In the genomic region with DNA sequence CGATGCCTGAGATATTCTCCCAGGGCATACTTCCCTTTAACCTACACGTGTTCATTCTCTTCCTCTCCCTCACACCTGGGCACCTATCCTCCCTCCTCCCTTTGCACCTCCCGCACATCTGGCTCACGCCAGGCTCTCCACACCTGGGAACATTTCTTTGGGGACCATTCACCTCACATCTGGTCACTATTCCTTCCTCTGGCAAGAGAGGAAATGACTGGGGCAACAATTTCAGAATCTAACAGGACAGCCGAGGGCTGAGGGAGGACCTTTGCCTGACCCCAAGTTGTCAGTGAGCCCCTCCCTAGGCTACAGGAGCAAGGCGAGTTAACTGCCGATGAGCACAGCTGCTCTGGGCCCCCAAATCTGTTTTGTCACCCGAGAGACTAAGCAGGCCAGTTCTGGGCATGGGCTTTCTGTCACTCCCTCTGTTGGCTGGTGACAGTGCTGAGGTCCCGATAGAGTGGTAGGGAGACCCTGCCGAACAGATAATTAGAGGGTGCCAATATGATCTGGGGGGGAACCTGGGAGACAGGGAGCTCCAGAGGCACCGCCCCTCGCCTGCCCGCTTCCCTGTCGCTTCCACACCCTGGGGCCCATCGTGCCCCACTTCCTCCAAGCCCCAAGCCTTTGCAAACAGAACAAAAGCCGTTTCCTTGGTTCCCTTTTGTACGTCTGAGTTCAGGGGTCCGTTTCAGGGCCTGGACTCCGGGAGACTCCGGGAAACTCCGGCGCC, we compare ENCODE assay signal across 12 cellular contexts. TPM values are rescaled to one million over a fixed set of nuclear protein-coding genes. Genes with fewer than 3 reads are reported as not detected.
DNase-seq lines count a peak whose midpoint lies in the region; ATAC-seq and TF ChIP-seq lines count a peak whose summit lies in the region.
"Had no signal": no experiment of that assay in that cellular context is flagged by ENCODE, and none has a peak within 500 bp of the region (broad histone marks: within the 10 kb centered on the region; RNA-seq: fewer than 3 reads in every experiment).

No MANE protein-coding gene starts in this region.

- H3K27ac Mint-ChIP-seq in Caco-2 (ENCODE audit: unreplicated experiment): no peak overlapping the region
- no peak overlapping the region for H3K27ac Mint-ChIP-seq in effector memory CD8-positive, alpha-beta T cell
- H3K27ac Mint-ChIP-seq: CD8-positive, alpha-beta T cell had no signal

- no peaks in the 10 kb centered on the region for H3K27me3 ChIP-seq in Caco-2 (replicated peaks; ENCODE audit: control insufficient read depth, insufficient read depth, low read length)
- peaks cover 3% of the 10 kb centered on the region; the same call in 1 of the 2 replicates for H3K27me3 ChIP-seq in IMR-90 (ENCODE audit: control insufficient read depth, insufficient read depth, low read length)
- no peaks in the 10 kb centered on the region for H3K27me3 ChIP-seq in osteoblast (ENCODE audit: insufficient read depth, low read length)
- H3K27me3 ChIP-seq: adrenal gland had no signal

- peak overlapping the region; percentile 52 for H2AK9ac ChIP-seq in IMR-90 (replicated peaks; ENCODE audit: low read depth, low read length, poor library complexity)

- H3K9me3 ChIP-seq in Caco-2 (no peaks in the 10 kb centered on the region), IMR-90 (ENCODE audit: control insufficient read depth, insufficient read depth, low read length) (no peaks in the 10 kb centered on the region), osteoblast (ENCODE audit: low read depth, low read length) (no peaks in the 10 kb centered on the region)
- H3K9me3 ChIP-seq: adrenal gland had no signal

- H3K36me3 ChIP-seq in Caco-2 (ENCODE audit: control insufficient read depth, insufficient read depth, low read length): no peaks in the 10 kb centered on the region
- H3K36me3 ChIP-seq in IMR-90 (ENCODE audit: control insufficient read depth, insufficient read depth, low read length): no peaks in the 10 kb centered on the region
- H3K36me3 ChIP-seq in osteoblast (ENCODE audit: insufficient read depth, low read length): no peaks in the 10 kb centered on the region
- H3K36me3 ChIP-seq: adrenal gland had no signal

- CTCF ChIA-PET in Caco-2 (lab: Charles Lee) (interaction anchor here (0.7 to 4.0 kb wide), 8 partner anchors 17 to 161 kb away, joined by 3 to 103 read pairs (median 4); no protein-coding TSS in a partner anchor), IMR-90 (lab: Yijun Ruan, JAX) (interaction anchor here (0.7 to 2.3 kb wide), 16 partner anchors 9 to 66 kb away, joined by 3 to 27 read pairs (median 4); no protein-coding TSS in a partner anchor)

- WGBS in IMR-90 (ENCODE audit: extremely low coverage in 2 of 2, insufficient read length in 1 of 2), 2 experiments: 43% methylated on average over 15 of the region's 22 CpGs; no CpG with 5 or more reads in 1 of the 2 experiments

- H2BK120ac ChIP-seq in IMR-90 (ENCODE audit: low read depth, low read length): no peak overlapping the region

- no peak overlapping the region; the same call in 1 of the 2 replicates for H3K4me2 ChIP-seq in IMR-90 (ENCODE audit: low read depth, low read length)
- H3K4me2 ChIP-seq in osteoblast (ENCODE audit: insufficient read depth, low read length): peak overlapping the region; percentile 56

- no peak for TF ChIP-seq RAD21 in IMR-90 (IDR thresholded peaks at IDR 0.05; ENCODE audit: low read length)

- no peaks in the 10 kb centered on the region for H3K9me3 Mint-ChIP-seq in Caco-2 (ENCODE audit: unreplicated experiment)
- no peaks in the 10 kb centered on the region for H3K9me3 Mint-ChIP-seq in effector memory CD8-positive, alpha-beta T cell
- H3K9me3 Mint-ChIP-seq: CD8-positive, alpha-beta T cell had no signal

- H3K36me3 Mint-ChIP-seq in Caco-2 (ENCODE audit: insufficient read depth, unreplicated experiment): no peaks in the 10 kb centered on the region
- H3K36me3 Mint-ChIP-seq in effector memory CD8-positive, alpha-beta T cell (ENCODE audit: insufficient read depth): no peaks in the 10 kb centered on the region
- H3K36me3 Mint-ChIP-seq: CD8-positive, alpha-beta T cell had no signal

- peaks cover 18% of the 10 kb centered on the region for H3K27me3 Mint-ChIP-seq in Caco-2 (ENCODE audit: insufficient read depth, unreplicated experiment)
- peaks cover 31 to 71% of the 10 kb centered on the region in 2 donors for H3K27me3 Mint-ChIP-seq in effector memory CD8-positive, alpha-beta T cell

- intact Hi-C loops in Caco-2 (cut with micrococcal nuclease; ENCODE audit: unreplicated experiment) (loop anchor here (1.0 kb wide), 3 partner anchors 26 to 67 kb away; no protein-coding TSS in a partner anchor), IMR-90 (cut with micrococcal nuclease) (loop anchor here (1.0 kb wide), 4 partner anchors 26 to 67 kb away; no protein-coding TSS in a partner anchor)

- H3K27ac ChIP-seq in IMR-90 (ENCODE audit: insufficient read depth, low read length) (no peak overlapping the region), osteoblast (ENCODE audit: low read depth, low read length) (no peak overlapping the region)

- TF ChIP-seq POLR2A in IMR-90 (IDR thresholded peaks at IDR 0.05; ENCODE audit: low read depth, low read length): no peak

- no peak overlapping the region; the same call in 1 of the 2 replicates for H3K9ac ChIP-seq in IMR-90 (ENCODE audit: low read depth, low read length)

- H3K14ac ChIP-seq in IMR-90 (replicated peaks; ENCODE audit: low read depth, low read length): no peak overlapping the region

- H4K20me1 ChIP-seq in IMR-90 (ENCODE audit: insufficient read depth, low read length) (no peaks in the 10 kb centered on the region), osteoblast (ENCODE audit: insufficient read depth, low read length) (peaks cover 20% of the 10 kb centered on the region)

- peak overlapping the region; percentile 92 for H2AFZ ChIP-seq in IMR-90 (replicated peaks; ENCODE audit: low read length, poor library complexity)
- H2AFZ ChIP-seq in osteoblast (ENCODE audit: low read length): peak overlapping the region; percentile 84

- POLR2A ChIA-PET in Caco-2 (lab: Charles Lee) (no interaction called here), IMR-90 (lab: Charles Lee; ENCODE audit: unreplicated experiment) (no interaction called here)

- H4K8ac ChIP-seq in IMR-90 (ENCODE audit: low read depth in 2 of 2, low read length in 2 of 2): peak overlapping the region in 1 of 2 experiments; percentile 45; a peak in 1 of 4 replicates

- H3K4ac ChIP-seq in IMR-90 (ENCODE audit: low read depth, low read length): no peak overlapping the region

- H3K56ac ChIP-seq in IMR-90 (ENCODE audit: extremely low read depth, insufficient read depth, low read length): no peak overlapping the region

- no peaks in the 10 kb centered on the region for H3K79me1 ChIP-seq in IMR-90 (ENCODE audit: low read depth in 1 of 2, low read length in 2 of 2)

- H2BK5ac ChIP-seq in IMR-90 (ENCODE audit: low read depth, low read length, poor library complexity, severe bottlenecking): no peak overlapping the region

- H2AK5ac ChIP-seq in IMR-90 (ENCODE audit: low read depth, low read length): no peak overlapping the region

- in situ Hi-C loops in IMR-90 (cut with MboI; ENCODE audit: low sequenced_read_pairs): loop anchor here (10.0 kb wide), 1 partner anchor 62 kb away; no protein-coding TSS in a partner anchor

- no peak overlapping the region for H2BK15ac ChIP-seq in IMR-90 (ENCODE audit: low read depth, low read length)

- BruUV-seq in Caco-2 (replicated peaks; lab: Mats Ljungman, UMichigan): no TSS peak
- no TSS peak for BruUV-seq in IMR-90 (replicated peaks; lab: Mats Ljungman, UMichigan)

- ATAC-seq in IMR-90 (ENCODE audit: low read depth): no peak; the same call in 1 of the 2 replicates
- ATAC-seq in effector memory CD8-positive, alpha-beta T cell (replicated peaks): no peak
- no peak for ATAC-seq in GM21825 (IDR thresholded peaks at IDR 0.05; ENCODE audit: unreplicated experiment)
- no peak for ATAC-seq in GM18861 (IDR thresholded peaks at IDR 0.05; ENCODE audit: unreplicated experiment)

- no peak overlapping the region for H2BK20ac ChIP-seq in IMR-90 (ENCODE audit: low read depth, low read length)

- peaks cover 4% of the 10 kb centered on the region for H3K79me2 ChIP-seq in osteoblast (ENCODE audit: insufficient read depth, low read length)

- H4K91ac ChIP-seq in IMR-90 (ENCODE audit: insufficient read depth, low read depth, low read length): no peak overlapping the region; the same call in 1 of the 2 replicates

- H3K18ac ChIP-seq in IMR-90 (ENCODE audit: low read depth, low read length): no peak overlapping the region

- DNase-seq in Caco-2 (no peak), IMR-90 (no peak), osteoblast (ENCODE audit: insufficient read length, low spot score, missing footprints) (no peak), NCI-H128 (lab: John Stamatoyannopoulos, UW; ENCODE audit: unreplicated experiment) (no peak), kidney tubule cell (ENCODE audit: low spot score) (no peak)
- no peak for DNase-seq in effector memory CD8-positive, alpha-beta T cell
- DNase-seq: cortex of kidney, SHP77 treated with DMSO at 0.1 percent for 48 hours had no signal

- H3K4me1 Mint-ChIP-seq in Caco-2 (ENCODE audit: low read depth, unreplicated experiment): no peaks in the 10 kb centered on the region
- peaks cover 0 to 6% of the 10 kb centered on the region in 2 donors for H3K4me1 Mint-ChIP-seq in effector memory CD8-positive, alpha-beta T cell (ENCODE audit: low read depth in 2 of 2)

- no peak overlapping the region for H3K23ac ChIP-seq in IMR-90 (ENCODE audit: low read depth, low read length)

- TF ChIP-seq CTCF in Caco-2 (IDR thresholded peaks at IDR 0.05; ENCODE audit: insufficient read depth in 1 of 2, low read depth in 1 of 2, low read length in 1 of 2, severe bottlenecking in 1 of 2, unreplicated experiment in 1 of 2): no peak
- no peak for TF ChIP-seq CTCF in IMR-90 (conservative IDR thresholded peaks at IDR 0.05; ENCODE audit: low read depth, low read length)
- TF ChIP-seq CTCF in osteoblast (IDR thresholded peaks at IDR 0.05; ENCODE audit: extremely low read depth, low read depth, low read length): no peak

- H4K5ac ChIP-seq in IMR-90 (ENCODE audit: low read depth, low read length): no peak overlapping the region

- H3K4me3 Mint-ChIP-seq in Caco-2 (ENCODE audit: unreplicated experiment): peak overlapping the region; percentile 16
- peak overlapping the region; percentile 19 to 42 for H3K4me3 Mint-ChIP-seq in effector memory CD8-positive, alpha-beta T cell
- H3K4me3 Mint-ChIP-seq: CD8-positive, alpha-beta T cell had no signal

- H3K4me1 ChIP-seq in Caco-2 (no peaks in the 10 kb centered on the region), IMR-90 (ENCODE audit: control insufficient read depth, insufficient read depth, low read length) (0 out of 2 replicates have a peak, but pooled peaks cover 1% of the 10 kb centered on the region), osteoblast (ENCODE audit: insufficient read depth, low read length) (peaks cover 22% of the 10 kb centered on the region)

- H3K4me3 ChIP-seq in Caco-2 (ENCODE audit: low read depth, low read length) (no peak overlapping the region), IMR-90 (ENCODE audit: insufficient read depth, low read depth, low read length) (no peak overlapping the region), osteoblast (ENCODE audit: insufficient read depth, low read length) (no peak overlapping the region)
- H3K4me3 ChIP-seq: adrenal gland had no signal

- no peaks in the 10 kb centered on the region for H3K9me1 ChIP-seq in IMR-90 (ENCODE audit: insufficient read depth, low read length)

- dilution Hi-C loops in IMR-90 (cut with HindIII; ENCODE audit: low sequenced_read_pairs, unreplicated experiment): no loop called here

RNA-seq across cellular contexts. Expression of a gene that starts 45.6 kb away (rescaled TPM):
- 289 and 315 TPM in 2 replicates for total RNA-seq in Caco-2 (2022)
- 279 and 308 TPM in 2 replicates for total RNA-seq in IMR-90 (2012; rRNA removed)
- polyA plus RNA-seq in IMR-90 (2012; rRNA removed): 271 and 306 TPM in 2 replicates
- 585 and 1,119 TPM in 2 replicates for polyA plus RNA-seq in IMR-90 (2012; cell fraction: cytosol; rRNA removed)
- polyA plus RNA-seq in IMR-90 (2012; cell fraction: nucleus; rRNA removed; ENCODE audit: low replicate concordance): 500 and 1,302 TPM in 2 replicates
- total RNA-seq in osteoblast: 280 and 286 TPM in 2 replicates

RNA-seq across cellular contexts. Expression of a gene that starts 48.3 kb away (rescaled TPM):
- total RNA-seq in Caco-2 (2022): not detected in 2 replicates
- 10.8 and 12.9 TPM in 2 replicates for total RNA-seq in IMR-90 (2012; rRNA removed)
- polyA plus RNA-seq in IMR-90 (2012; rRNA removed): 11.5 and 11.8 TPM in 2 replicates
- 4.6 and 7.4 TPM in 2 replicates for polyA plus RNA-seq in IMR-90 (2012; cell fraction: cytosol; rRNA removed)
- 20.6 and 35.3 TPM in 2 replicates for polyA plus RNA-seq in IMR-90 (2012; cell fraction: nucleus; rRNA removed; ENCODE audit: low replicate concordance)
- 19.2 and 23.5 TPM in 2 replicates for total RNA-seq in osteoblast
- total RNA-seq: CD8-positive, alpha-beta T cell had no signal

Comparison
In these comparisons a context has a peak if more than half of its experiments do, and no peak if none do; other contexts are left out.
1. RNA of a gene that starts 48.3 kb away (total RNA-seq): 19.2 to 23.5 TPM in osteoblast and 10.8 to 12.9 TPM in IMR-90; not detected in Caco-2; every median in the first group is over 10 times any median in the second.